ENCODE assay signal across 11 cellular contexts in the genomic region with DNA sequence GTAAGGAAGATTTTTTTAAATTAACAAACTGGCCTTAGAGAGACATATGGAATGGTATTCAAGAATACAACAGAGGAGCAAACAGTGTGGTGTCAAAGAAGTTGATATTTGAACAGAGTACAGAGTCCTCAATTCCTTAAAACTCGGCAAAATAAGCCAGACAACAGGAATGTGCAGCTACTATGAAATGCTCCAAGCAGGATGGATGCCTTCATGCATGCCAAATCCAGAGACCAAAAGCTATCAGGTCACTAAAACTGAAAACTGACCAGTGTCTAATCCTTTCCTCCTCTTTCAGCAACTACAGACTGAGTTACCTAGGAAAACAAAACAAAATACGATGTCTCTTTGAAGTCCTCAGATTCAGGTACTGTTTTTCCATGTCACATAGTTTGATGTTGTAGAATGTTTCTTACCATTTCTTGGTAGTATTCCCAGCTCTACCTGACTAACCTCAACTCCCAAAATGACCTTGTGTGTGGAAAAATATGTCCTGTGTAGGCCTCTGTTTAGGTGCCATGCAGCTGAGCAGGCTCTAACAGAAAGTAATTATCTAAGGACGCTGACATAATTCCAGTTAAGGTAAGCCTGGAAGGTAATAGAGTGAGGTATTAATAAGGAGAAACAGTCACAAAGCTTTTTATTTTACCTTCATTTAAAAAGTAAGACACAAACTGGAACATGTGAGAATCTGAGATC. TPM values are rescaled to one million over a fixed set of nuclear protein-coding genes. Genes with fewer than 3 reads are reported as not detected.
DNase-seq lines count a peak whose midpoint lies in the region; ATAC-seq and TF ChIP-seq lines count a peak whose summit lies in the region.
"Had no signal": no experiment of that assay in that cellular context is flagged by ENCODE, and none has a peak within 500 bp of the region (broad histone marks: within the 10 kb centered on the region; RNA-seq: fewer than 3 reads in every experiment).

No MANE protein-coding gene starts in this region.

- H3K27ac ChIP-seq in CD4-positive, alpha-beta memory T cell (ENCODE audit: low read depth, low read length): no peak overlapping the region
- H3K27ac ChIP-seq in liver (ENCODE audit: low read depth in 1 of 2, low read length in 2 of 2): no peak overlapping the region

- intact Hi-C loops in CD4-positive, alpha-beta memory T cell (cut with micrococcal nuclease): no loop called here
- intact Hi-C loops in activated T-helper 1 cell treated with anti-CD3 and anti-CD28 coated beads, Interleukin-12 subunit alpha, Interleukin-12 subunit beta, Interleukin-2, Interleukin-4 antibody, amounts not matched to agents 30 ng/mL and 10 ng/mL and 1 ng/mL, durations not matched to agents 14 hours and 24 hours and 36 hours (cut with micrococcal nuclease): no loop called here

- POLR2A ChIA-PET in CD4-positive, alpha-beta memory T cell (lab: Charles Lee; ENCODE audit: partially characterized antibody): interaction anchor here (0.6 to 1.6 kb wide), 6 partner anchors 10 to 209 kb away, joined by 3 to 10 read pairs (median 5); partner anchors contain the start of gene TBL1XR1

- WGBS in liver: 40% methylated on average over 3 of the region's 3 CpGs

- H3K9ac ChIP-seq in liver (ENCODE audit: low read depth in 1 of 2, low read length in 2 of 2): no peak overlapping the region

- no peaks in the 10 kb centered on the region for H3K36me3 ChIP-seq in CD4-positive, alpha-beta memory T cell (ENCODE audit: insufficient read depth, low read length)
- H3K36me3 ChIP-seq in liver (ENCODE audit: control insufficient read depth in 4 of 4, insufficient read depth in 3 of 4, low read depth in 1 of 4, low read length in 3 of 4): no peaks in the 10 kb centered on the region

- peak overlapping the region in 7 of 8 donors; percentile 6 to 80 (median 51) for H3K4me3 Mint-ChIP-seq in CD4-positive, alpha-beta memory T cell
- H3K4me3 Mint-ChIP-seq in activated naive CD8-positive, alpha-beta T cell treated with anti-CD3 and anti-CD28 coated beads, Interleukin-2, amount 50 U/mL, for 24 hours: no peak overlapping the region
- H3K4me3 Mint-ChIP-seq in activated T-helper 1 cell treated with anti-CD3 and anti-CD28 coated beads, Interleukin-12 subunit alpha, Interleukin-12 subunit beta, Interleukin-2, Interleukin-4 antibody, amounts not matched to agents 30 ng/mL and 10 ng/mL and 1 ng/mL, durations not matched to agents 14 hours and 24 hours and 36 hours: no peak overlapping the region

- H3K4me3 ChIP-seq in CD4-positive, alpha-beta memory T cell (ENCODE audit: low read length in 2 of 2): peak overlapping the region in 1 of 2 donors; percentile 25
- no peak overlapping the region for H3K4me3 ChIP-seq in liver (ENCODE audit: low read depth in 1 of 3, low read length in 3 of 3)

- no peaks in the 10 kb centered on the region for H3K27me3 ChIP-seq in CD4-positive, alpha-beta memory T cell (ENCODE audit: insufficient read depth, low read length)
- H3K27me3 ChIP-seq in liver (ENCODE audit: control insufficient read depth in 4 of 4, insufficient read depth in 4 of 4, low read length in 3 of 4): no peaks in the 10 kb centered on the region

- H3K4me1 ChIP-seq in CD4-positive, alpha-beta memory T cell (ENCODE audit: insufficient read depth, low read length): peaks cover 83% of the 10 kb centered on the region
- peaks cover 6 to 23% (median 10%) of the 10 kb centered on the region in 4 donors for H3K4me1 ChIP-seq in liver (ENCODE audit: control insufficient read depth in 4 of 4, insufficient read depth in 4 of 4, low read length in 3 of 4)

- H3K4me1 Mint-ChIP-seq in CD4-positive, alpha-beta memory T cell: peaks cover 57 to 84% (median 67%) of the 10 kb centered on the region in 4 donors
- H3K4me1 Mint-ChIP-seq in activated naive CD8-positive, alpha-beta T cell treated with anti-CD3 and anti-CD28 coated beads, Interleukin-2, amount 50 U/mL, for 24 hours: peaks cover 74% of the 10 kb centered on the region
- H3K4me1 Mint-ChIP-seq in activated T-helper 1 cell treated with anti-CD3 and anti-CD28 coated beads, Interleukin-12 subunit alpha, Interleukin-12 subunit beta, Interleukin-2, Interleukin-4 antibody, amounts not matched to agents 30 ng/mL and 10 ng/mL and 1 ng/mL, durations not matched to agents 14 hours and 24 hours and 36 hours (ENCODE audit: low read depth): peaks cover 63% of the 10 kb centered on the region

- CTCF ChIA-PET in CD4-positive, alpha-beta memory T cell (lab: Charles Lee; ENCODE audit: partially characterized antibody): interaction anchor here (1.0 kb wide), 1 partner anchor 209 kb away, joined by 3 read pairs; no protein-coding TSS in a partner anchor

- ATAC-seq in HG02759 (IDR thresholded peaks at IDR 0.05; ENCODE audit: unreplicated experiment) (peak; percentile 16), GM21360 (IDR thresholded peaks at IDR 0.05; ENCODE audit: unreplicated experiment) (no peak)
- ATAC-seq in activated naive CD8-positive, alpha-beta T cell treated with anti-CD3 and anti-CD28 coated beads, Interleukin-2, amount 50 U/mL, for 24 hours: peak; percentile 2

- H3K27me3 Mint-ChIP-seq in CD4-positive, alpha-beta memory T cell: no peaks in the 10 kb centered on the region
- H3K27me3 Mint-ChIP-seq in activated naive CD8-positive, alpha-beta T cell treated with anti-CD3 and anti-CD28 coated beads, Interleukin-2, amount 50 U/mL, for 24 hours: no peaks in the 10 kb centered on the region
- no peaks in the 10 kb centered on the region for H3K27me3 Mint-ChIP-seq in activated T-helper 1 cell treated with anti-CD3 and anti-CD28 coated beads, Interleukin-12 subunit alpha, Interleukin-12 subunit beta, Interleukin-2, Interleukin-4 antibody, amounts not matched to agents 30 ng/mL and 10 ng/mL and 1 ng/mL, durations not matched to agents 14 hours and 24 hours and 36 hours (ENCODE audit: insufficient read depth)

- no peaks in the 10 kb centered on the region for H3K9me3 ChIP-seq in CD4-positive, alpha-beta memory T cell (ENCODE audit: control insufficient read depth in 1 of 2, low read length in 2 of 2)
- H3K9me3 ChIP-seq in liver (ENCODE audit: control insufficient read depth in 4 of 4, low read length in 3 of 4): no peaks in the 10 kb centered on the region

- H3K27ac Mint-ChIP-seq in CD4-positive, alpha-beta memory T cell: peak overlapping the region in 6 of 7 donors; percentile 52 to 83 (median 69)
- no peak overlapping the region for H3K27ac Mint-ChIP-seq in activated naive CD8-positive, alpha-beta T cell treated with anti-CD3 and anti-CD28 coated beads, Interleukin-2, amount 50 U/mL, for 24 hours
- H3K27ac Mint-ChIP-seq in activated T-helper 1 cell treated with anti-CD3 and anti-CD28 coated beads, Interleukin-12 subunit alpha, Interleukin-12 subunit beta, Interleukin-2, Interleukin-4 antibody, amounts not matched to agents 30 ng/mL and 10 ng/mL and 1 ng/mL, durations not matched to agents 14 hours and 24 hours and 36 hours: no peak overlapping the region

- no peak for TF ChIP-seq CTCF in liver (IDR thresholded peaks at IDR 0.05; ENCODE audit: low read depth, low read length, missing input control)

- DNase-seq in CD4-positive, alpha-beta memory T cell: no peak
- DNase-seq in activated naive CD8-positive, alpha-beta T cell treated with anti-CD3 and anti-CD28 coated beads, Interleukin-2, amount 50 U/mL, for 24 hours: no peak
- DNase-seq in mesenteric fat pad (ENCODE audit: low spot score): no peak
- no peak for DNase-seq in activated T-helper 1 cell treated with anti-CD3 and anti-CD28 coated beads, Interleukin-12 subunit alpha, Interleukin-12 subunit beta, Interleukin-2, Interleukin-4 antibody, amounts not matched to agents 30 ng/mL and 10 ng/mL and 1 ng/mL, durations not matched to agents 14 hours and 24 hours and 36 hours (ENCODE audit: low spot score)
- no peak for DNase-seq in activated naive CD4-positive, alpha-beta T cell (lab: John Stamatoyannopoulos, UW)
- DNase-seq: activated T-cell treated with anti-CD3 and anti-CD28 coated beads for 4 hours, head of caudate nucleus, NCI-H748 treated with DMSO at 0.1 percent for 48 hours had no signal

- H3K9me3 Mint-ChIP-seq in CD4-positive, alpha-beta memory T cell: no peaks in the 10 kb centered on the region
- H3K9me3 Mint-ChIP-seq in activated naive CD8-positive, alpha-beta T cell treated with anti-CD3 and anti-CD28 coated beads, Interleukin-2, amount 50 U/mL, for 24 hours: no peaks in the 10 kb centered on the region
- no peaks in the 10 kb centered on the region for H3K9me3 Mint-ChIP-seq in activated T-helper 1 cell treated with anti-CD3 and anti-CD28 coated beads, Interleukin-12 subunit alpha, Interleukin-12 subunit beta, Interleukin-2, Interleukin-4 antibody, amounts not matched to agents 30 ng/mL and 10 ng/mL and 1 ng/mL, durations not matched to agents 14 hours and 24 hours and 36 hours

- peak in 1 of 2 donors; percentile 24 for TF ChIP-seq RAD21 in liver (IDR thresholded peaks at IDR 0.05)

- peaks cover 0 to 3% of the 10 kb centered on the region in 2 donors for H3K36me3 Mint-ChIP-seq in CD4-positive, alpha-beta memory T cell
- H3K36me3 Mint-ChIP-seq in activated naive CD8-positive, alpha-beta T cell treated with anti-CD3 and anti-CD28 coated beads, Interleukin-2, amount 50 U/mL, for 24 hours (ENCODE audit: low read depth): peaks cover 10% of the 10 kb centered on the region
- H3K36me3 Mint-ChIP-seq in activated T-helper 1 cell treated with anti-CD3 and anti-CD28 coated beads, Interleukin-12 subunit alpha, Interleukin-12 subunit beta, Interleukin-2, Interleukin-4 antibody, amounts not matched to agents 30 ng/mL and 10 ng/mL and 1 ng/mL, durations not matched to agents 14 hours and 24 hours and 36 hours (ENCODE audit: low read depth): peaks cover 16% of the 10 kb centered on the region

TF ChIP-seq in liver, 16 proteins besides CTCF, POLR2A, EP300 and RAD21:
- TF ChIP-seq SP1 (IDR thresholded peaks at IDR 0.05) (peak; percentile 25), HNF4A (conservative IDR thresholded peaks at IDR 0.05) (peak in 1 of 2 donors; percentile 78), FOXA2 (IDR thresholded peaks at IDR 0.05) (no peak)

RNA-seq across cellular contexts. Expression of gene TBL1XR1, which starts 46.9 kb away (rescaled TPM):
- 100 to 1,000 TPM; 159 to 172 TPM for total RNA-seq in CD4-positive, alpha-beta memory T cell
- 10 to 100 TPM; 20.1 to 42.1 TPM for polyA plus RNA-seq in CD4-positive, alpha-beta memory T cell
- total RNA-seq in liver (10 to 100 TPM; 48.0 to 65.9 TPM), mesenteric fat pad (142 TPM)
- 10 to 100 TPM; 10.3 to 18.4 TPM for polyA plus RNA-seq in liver
- total RNA-seq in activated T-helper 1 cell treated with anti-CD3 and anti-CD28 coated beads, Interleukin-12 subunit alpha, Interleukin-12 subunit beta, Interleukin-2, Interleukin-4 antibody, amounts not matched to agents 30 ng/mL and 10 ng/mL and 1 ng/mL, durations not matched to agents 14 hours and 24 hours and 36 hours: 184 and 190 TPM in 2 replicates

Comparison
In these comparisons a context has a peak if more than half of its experiments do, and no peak if none do; other contexts are left out.
1. H3K27ac Mint-ChIP-seq: peak in CD4-positive, alpha-beta memory T cell (6 of 7); none in activated naive CD8-positive, alpha-beta T cell treated with anti-CD3 and anti-CD28 coated beads, Interleukin-2, amount 50 U/mL, for 24 hours (single experiment) and activated T-helper 1 cell treated with anti-CD3 and anti-CD28 coated beads, Interleukin-12 subunit alpha, Interleukin-12 subunit beta, Interleukin-2, Interleukin-4 antibody, amounts not matched to agents 30 ng/mL and 10 ng/mL and 1 ng/mL, durations not matched to agents 14 hours and 24 hours and 36 hours (single experiment).
2. H3K4me3 Mint-ChIP-seq: peak in CD4-positive, alpha-beta memory T cell (7 of 8); none in activated naive CD8-positive, alpha-beta T cell treated with anti-CD3 and anti-CD28 coated beads, Interleukin-2, amount 50 U/mL, for 24 hours (single experiment) and activated T-helper 1 cell treated with anti-CD3 and anti-CD28 coated beads, Interleukin-12 subunit alpha, Interleukin-12 subunit beta, Interleukin-2, Interleukin-4 antibody, amounts not matched to agents 30 ng/mL and 10 ng/mL and 1 ng/mL, durations not matched to agents 14 hours and 24 hours and 36 hours (single experiment).